In genomic region chr11:38323961-38324761, GRCh38 we compare ENCODE assay signal across 1 cellular context.
TF ChIP-seq lines count a peak whose summit lies in the region.

No MANE protein-coding gene starts in this region.

TF ChIP-seq in H1, 55 proteins besides CTCF, POLR2A, EP300 and RAD21:
- no peak for TF ChIP-seq TAF7 (optimal IDR thresholded peaks at IDR 0.05; ENCODE audit: borderline replicate concordance, low read depth, low read length)
- TF ChIP-seq SP1 (IDR thresholded peaks at IDR 0.05; ENCODE audit: low read depth, low read length): no peak
- TF ChIP-seq BACH1 (IDR thresholded peaks at IDR 0.05; ENCODE audit: low read length): peak; percentile 89
- TF ChIP-seq BRCA1 (IDR thresholded peaks at IDR 0.05; ENCODE audit: low read depth, low read length): no peak
- no peak for TF ChIP-seq CHD1 (IDR thresholded peaks at IDR 0.05; ENCODE audit: low read depth, low read length)
- TF ChIP-seq CBX8 (IDR thresholded peaks at IDR 0.05; ENCODE audit: borderline replicate concordance, low read depth, low read length): no peak
- TF ChIP-seq MAFK (IDR thresholded peaks at IDR 0.05; ENCODE audit: low read depth, low read length): peak; percentile 69
TF ChIP-seq in H1: peak in this region for 2.
